In genomic region chr20:57566803-57567459, GRCh38 we compare ENCODE assay signal across 22 cellular contexts. TPM values are rescaled to one million over a fixed set of nuclear protein-coding genes. Genes with fewer than 3 reads are reported as not detected.
"Had no signal": no experiment of that assay in that cellular context is flagged by ENCODE, and none has a peak within 500 bp of the region (broad histone marks: within the 10 kb centered on the region; RNA-seq: fewer than 3 reads in every experiment).

No MANE protein-coding gene starts in this region.

- H3K27ac ChIP-seq: KMS-11, VCaP had no signal

- H3K9ac ChIP-seq: KMS-11 had no signal

- ATAC-seq: activated T-helper 17 cell treated with anti-CD3 and anti-CD28 coated beads, Interleukin-2, amount 50 U/mL, for 72 hours; PC-3; T-cell had no signal

- DNase-seq: activated CD4-positive, alpha-beta memory T cell treated with anti-CD3 and anti-CD28 coated beads for 36 hours; activated CD4-positive, alpha-beta T cell treated with anti-CD3 and anti-CD28 coated beads, Interleukin-2, amount 10 ng/mL, durations not matched to agents 7 days and 5 days; activated CD4-positive, CD25-positive, alpha-beta regulatory T cell; activated CD8-positive, alpha-beta memory T cell treated with anti-CD3 and anti-CD28 coated beads for 24 hours; activated gamma-delta T cell; activated naive CD4-positive, alpha-beta T cell treated with anti-CD3 and anti-CD28 coated beads for 36 hours; activated T-cell treated with anti-CD3 and anti-CD28 coated beads, Interleukin-2, amount 50 U/mL, for 48 hours; anterior cingulate cortex; NCI-H1092; NCI-H1417; NCI-H1930; NCI-H2107; NCI-H510A treated with DMSO at 0.1 percent for 48 hours; PC-3; SIG-M5; T-cell; T-helper 2 cell had no signal

RNA-seq across cellular contexts. Expression of gene PCK1, which starts 6.0 kb away (rescaled TPM):
- total RNA-seq: activated CD4-positive, alpha-beta memory T cell treated with anti-CD3 and anti-CD28 coated beads for 36 hours; activated CD4-positive, alpha-beta T cell treated with anti-CD3 and anti-CD28 coated beads, Interleukin-2, amount 10 ng/mL, durations not matched to agents 7 days and 5 days; activated naive CD4-positive, alpha-beta T cell treated with anti-CD3 and anti-CD28 coated beads for 36 hours; activated T-helper 17 cell treated with anti-CD3 and anti-CD28 coated beads, Interleukin-2, amount 50 U/mL, for 72 hours; MCF 10A; PC-3 had no signal

RNA-seq across cellular contexts. Expression of gene CTCFL, which starts 42.0 kb away (rescaled TPM):
- total RNA-seq: activated CD4-positive, alpha-beta memory T cell treated with anti-CD3 and anti-CD28 coated beads for 36 hours; activated CD4-positive, alpha-beta T cell treated with anti-CD3 and anti-CD28 coated beads, Interleukin-2, amount 10 ng/mL, durations not matched to agents 7 days and 5 days; activated naive CD4-positive, alpha-beta T cell treated with anti-CD3 and anti-CD28 coated beads for 36 hours; activated T-helper 17 cell treated with anti-CD3 and anti-CD28 coated beads, Interleukin-2, amount 50 U/mL, for 72 hours; cardiac septum; MCF 10A; PC-3 had no signal

RNA-seq across cellular contexts. Expression of gene ZBP1, which starts 53.3 kb away (rescaled TPM):
- total RNA-seq: MCF 10A, PC-3 had no signal
